8 cellular contexts compared by ENCODE assay signal in the genomic region with DNA sequence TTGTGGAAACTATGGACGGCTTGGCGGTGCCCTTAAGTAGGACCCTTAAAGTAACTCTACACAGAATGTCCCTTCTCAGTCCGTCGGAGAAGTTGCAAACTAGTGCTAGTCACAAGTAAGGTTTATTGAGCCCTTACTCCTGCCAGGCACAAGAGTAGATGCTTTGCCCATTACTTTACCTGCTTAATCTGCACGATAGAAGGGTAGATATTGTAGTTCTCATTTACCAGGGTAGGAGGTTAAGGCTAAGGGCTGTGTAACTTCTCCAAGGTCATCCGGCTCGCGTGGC. TPM values are rescaled to one million over a fixed set of nuclear protein-coding genes. Genes with fewer than 3 reads are reported as not detected.
DNase-seq lines count a peak whose midpoint lies in the region; ATAC-seq and TF ChIP-seq lines count a peak whose summit lies in the region.

No MANE protein-coding gene starts in this region.

- H3K4me3 ChIP-seq in iPS-20b (ENCODE audit: low read length) (peak overlapping the region; percentile 96), thymus (ENCODE audit: low read length) (peak overlapping the region; percentile 69)

- peak overlapping the region; percentile 46; the same call in 1 of the 2 replicates for H3K9ac ChIP-seq in iPS-20b (ENCODE audit: low read depth, low read length)

- peaks cover 25% of the 10 kb centered on the region for H3K4me1 ChIP-seq in iPS-20b (ENCODE audit: insufficient read depth, low read length)
- H3K4me1 ChIP-seq in thymus (ENCODE audit: control insufficient read depth, insufficient read depth, low read length) = peaks cover 4% of the 10 kb centered on the region

- POLR2A ChIA-PET in activated CD8-positive, alpha-beta T cell treated with anti-CD3 and anti-CD28 coated beads, Interleukin-2, amount 10 ng/mL, durations not matched to agents 7 days and 5 days (lab: Charles Lee) = no interaction called here
- POLR2A ChIA-PET in HEK293T (lab: Yijun Ruan, JAX) = interaction anchor here (1.2 kb wide), 1 partner anchor 47 kb away, joined by 3 read pairs; no protein-coding TSS in a partner anchor

- no peaks in the 10 kb centered on the region for H3K36me3 Mint-ChIP-seq in activated T-cell treated with anti-CD3 and anti-CD28 coated beads, Interleukin-2, amount 50 U/mL, for 24 hours (ENCODE audit: low read depth)
- no peaks in the 10 kb centered on the region for H3K36me3 Mint-ChIP-seq in activated CD8-positive, alpha-beta T cell treated with anti-CD3 and anti-CD28 coated beads, Interleukin-2, amount 10 ng/mL, durations not matched to agents 7 days and 5 days (ENCODE audit: low read depth)

- peak; percentile 11 for ATAC-seq in activated CD8-positive, alpha-beta T cell treated with anti-CD3 and anti-CD28 coated beads, Interleukin-2, amount 10 ng/mL, durations not matched to agents 7 days and 5 days
- ATAC-seq in GM18873 (IDR thresholded peaks at IDR 0.05; ENCODE audit: low FRiP score, unreplicated experiment) (no peak), HG02884 (IDR thresholded peaks at IDR 0.05; ENCODE audit: unreplicated experiment) (no peak)

- H3K9me3 ChIP-seq in iPS-20b (ENCODE audit: insufficient read depth, low read depth, low read length) = no peaks in the 10 kb centered on the region
- no peaks in the 10 kb centered on the region for H3K9me3 ChIP-seq in thymus (ENCODE audit: control insufficient read depth)

- CTCF ChIA-PET in activated CD8-positive, alpha-beta T cell treated with anti-CD3 and anti-CD28 coated beads, Interleukin-2, amount 10 ng/mL, durations not matched to agents 7 days and 5 days (lab: Charles Lee) = no interaction called here
- CTCF ChIA-PET in HEK293T (lab: Yijun Ruan, JAX) = no interaction called here

- H3K27ac ChIP-seq in iPS-20b (ENCODE audit: low read length) (no peak overlapping the region), thymus (ENCODE audit: low read depth) (no peak overlapping the region)

- no peak for DNase-seq in activated T-cell treated with anti-CD3 and anti-CD28 coated beads, Interleukin-2, amount 50 U/mL, for 24 hours
- DNase-seq in activated T-cell treated with anti-CD3 and anti-CD28 coated beads, Interleukin-2, amount 50 U/mL, for 1 hour = no peak
- no peak for DNase-seq in activated CD8-positive, alpha-beta T cell treated with anti-CD3 and anti-CD28 coated beads, Interleukin-2, amount 10 ng/mL, durations not matched to agents 7 days and 5 days
- no peak for DNase-seq in HEK293T (ENCODE audit: extremely low spot score)

- no peak overlapping the region for H3K27ac Mint-ChIP-seq in activated T-cell treated with anti-CD3 and anti-CD28 coated beads, Interleukin-2, amount 50 U/mL, for 24 hours
- H3K27ac Mint-ChIP-seq in activated CD8-positive, alpha-beta T cell treated with anti-CD3 and anti-CD28 coated beads, Interleukin-2, amount 10 ng/mL, durations not matched to agents 7 days and 5 days = no peak overlapping the region

- H3K27me3 Mint-ChIP-seq in activated T-cell treated with anti-CD3 and anti-CD28 coated beads, Interleukin-2, amount 50 U/mL, for 24 hours = peaks cover 72% of the 10 kb centered on the region
- peaks cover 49% of the 10 kb centered on the region for H3K27me3 Mint-ChIP-seq in activated CD8-positive, alpha-beta T cell treated with anti-CD3 and anti-CD28 coated beads, Interleukin-2, amount 10 ng/mL, durations not matched to agents 7 days and 5 days (ENCODE audit: low read depth)

- H3K4me1 Mint-ChIP-seq in activated T-cell treated with anti-CD3 and anti-CD28 coated beads, Interleukin-2, amount 50 U/mL, for 24 hours (ENCODE audit: low read depth) = peaks cover 16% of the 10 kb centered on the region
- peaks cover 7% of the 10 kb centered on the region for H3K4me1 Mint-ChIP-seq in activated CD8-positive, alpha-beta T cell treated with anti-CD3 and anti-CD28 coated beads, Interleukin-2, amount 10 ng/mL, durations not matched to agents 7 days and 5 days (ENCODE audit: low read depth)

- H3K9me3 Mint-ChIP-seq in activated T-cell treated with anti-CD3 and anti-CD28 coated beads, Interleukin-2, amount 50 U/mL, for 24 hours = no peaks in the 10 kb centered on the region
- no peaks in the 10 kb centered on the region for H3K9me3 Mint-ChIP-seq in activated CD8-positive, alpha-beta T cell treated with anti-CD3 and anti-CD28 coated beads, Interleukin-2, amount 10 ng/mL, durations not matched to agents 7 days and 5 days (ENCODE audit: insufficient read depth)

- H3K27me3 ChIP-seq in iPS-20b (ENCODE audit: insufficient read depth, low read length) (peaks cover 43% of the 10 kb centered on the region), thymus (ENCODE audit: control insufficient read depth, insufficient read depth) (peaks cover 32% of the 10 kb centered on the region)

- WGBS in thymus = 10% methylated on average over 8 of the region's 8 CpGs

- peak overlapping the region; percentile 72 for H3K4me3 Mint-ChIP-seq in activated T-cell treated with anti-CD3 and anti-CD28 coated beads, Interleukin-2, amount 50 U/mL, for 24 hours
- H3K4me3 Mint-ChIP-seq in activated CD8-positive, alpha-beta T cell treated with anti-CD3 and anti-CD28 coated beads, Interleukin-2, amount 10 ng/mL, durations not matched to agents 7 days and 5 days = peak overlapping the region; percentile 71

- no peaks in the 10 kb centered on the region for H3K36me3 ChIP-seq in iPS-20b (ENCODE audit: insufficient read depth, low read depth, low read length)
- no peaks in the 10 kb centered on the region for H3K36me3 ChIP-seq in thymus (ENCODE audit: control insufficient read depth, insufficient read depth)

TF ChIP-seq in HEK293T, 16 proteins besides CTCF, POLR2A, EP300 and RAD21:
- TF ChIP-seq CTBP1 (IDR thresholded peaks at IDR 0.05; ENCODE audit: borderline replicate concordance) (no peak), ZNF384 (IDR thresholded peaks at IDR 0.05) (no peak), LEF1 (IDR thresholded peaks at IDR 0.05; ENCODE audit: borderline replicate concordance) (no peak), TARDBP (IDR thresholded peaks at IDR 0.05) (no peak), ELF4 (IDR thresholded peaks at IDR 0.05) (no peak)
- TF ChIP-seq, protein P1, sequence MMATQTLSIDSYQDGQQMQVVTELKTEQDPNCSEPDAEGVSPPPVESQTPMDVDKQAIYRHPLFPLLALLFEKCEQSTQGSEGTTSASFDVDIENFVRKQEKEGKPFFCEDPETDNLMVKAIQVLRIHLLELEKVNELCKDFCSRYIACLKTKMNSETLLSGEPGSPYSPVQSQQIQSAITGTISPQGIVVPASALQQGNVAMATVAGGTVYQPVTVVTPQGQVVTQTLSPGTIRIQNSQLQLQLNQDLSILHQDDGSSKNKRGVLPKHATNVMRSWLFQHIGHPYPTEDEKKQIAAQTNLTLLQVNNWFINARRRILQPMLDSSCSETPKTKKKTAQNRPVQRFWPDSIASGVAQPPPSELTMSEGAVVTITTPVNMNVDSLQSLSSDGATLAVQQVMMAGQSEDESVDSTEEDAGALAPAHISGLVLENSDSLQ (IDR thresholded peaks at IDR 0.05) = no peak
TF ChIP-seq in HEK293T: peak in this region for 0.

RNA-seq across cellular contexts. Expression of a gene that starts 0.5 kb away (rescaled TPM):
- not detected for total RNA-seq in activated CD8-positive, alpha-beta T cell treated with anti-CD3 and anti-CD28 coated beads, Interleukin-2, amount 10 ng/mL, durations not matched to agents 7 days and 5 days
- polyA plus RNA-seq in thymus = 0.82 TPM

RNA-seq across cellular contexts. Expression of a gene that starts 47.4 kb away (rescaled TPM):
- 10 to 100 TPM; 49.5 to 53.4 TPM for total RNA-seq in activated CD8-positive, alpha-beta T cell treated with anti-CD3 and anti-CD28 coated beads, Interleukin-2, amount 10 ng/mL, durations not matched to agents 7 days and 5 days
- 145 TPM for polyA plus RNA-seq in thymus
